Comparison of ENCODE assay signal across 8 cellular contexts in the genomic region with DNA sequence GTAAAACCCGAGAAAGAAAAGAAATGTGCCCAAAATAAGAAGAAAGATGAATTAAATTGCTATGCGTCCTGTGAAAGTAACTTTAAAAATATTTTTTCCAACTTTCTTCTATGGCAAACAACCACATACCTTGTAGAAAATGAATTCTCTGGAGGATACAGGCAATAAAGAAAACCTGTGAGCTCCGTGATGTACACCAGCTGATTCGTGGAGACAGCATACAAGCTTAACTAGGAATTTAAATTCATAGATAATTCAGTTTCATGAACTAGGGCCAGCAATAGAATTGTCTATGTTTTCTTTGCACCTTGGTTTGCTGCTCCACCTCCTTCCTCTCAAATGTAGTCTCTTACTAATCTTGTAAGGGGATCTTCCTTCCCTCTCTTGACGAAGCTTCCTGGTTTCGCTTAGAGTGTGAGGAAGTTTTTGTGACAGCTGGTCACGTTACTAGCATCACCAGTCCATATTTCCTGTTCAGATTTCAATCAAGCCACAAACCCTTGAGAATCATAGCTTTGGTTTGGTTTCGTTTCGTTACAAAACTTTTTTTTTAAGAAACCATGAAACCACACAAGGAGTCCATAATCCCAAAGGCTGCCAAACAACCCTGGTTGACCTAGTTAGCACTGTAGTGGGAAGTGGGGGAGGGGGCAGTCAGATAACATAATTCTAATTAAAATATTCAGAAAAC.
DNase-seq lines count a peak whose midpoint lies in the region; ATAC-seq and TF ChIP-seq lines count a peak whose summit lies in the region.

No MANE protein-coding gene starts in this region.

- peak; percentile 87 for ATAC-seq in HG03432 (IDR thresholded peaks at IDR 0.05; ENCODE audit: unreplicated experiment)
- peak; percentile 84 for ATAC-seq in stimulated activated naive CD8-positive, alpha-beta T cell treated with anti-CD3 and anti-CD28 coated beads, Interleukin-15, Interleukin-2, amounts not matched to agents 100 U/mL and 50 U/mL, for 24 hours
- ATAC-seq in HG03039 (IDR thresholded peaks at IDR 0.05; ENCODE audit: unreplicated experiment), result no peak

- DNase-seq in NCI-H2107 treated with DMSO at 0.1 percent for 48 hours (lab: John Stamatoyannopoulos, UW; ENCODE audit: unreplicated experiment), result peak; percentile 37
- DNase-seq in NCI-H2107 (lab: John Stamatoyannopoulos, UW), result no peak
- DNase-seq in T-helper 2 cell, result peak in 3 of 5 experiments; percentile 8 to 93 (median 80)
- DNase-seq in fibroblast of pulmonary artery (ENCODE audit: low read depth), result peak; percentile 31
- peak; percentile 10 for DNase-seq in stimulated activated naive CD8-positive, alpha-beta T cell treated with anti-CD3 and anti-CD28 coated beads, Interleukin-15, Interleukin-2, amounts not matched to agents 100 U/mL and 50 U/mL, for 24 hours
- no peak for DNase-seq in OCI-M2 (lab: John Stamatoyannopoulos, UW; ENCODE audit: unreplicated experiment)

- TF ChIP-seq CTCF in fibroblast of pulmonary artery (IDR thresholded peaks at IDR 0.05; ENCODE audit: low read length, missing control alignments), result no peak

- H3K4me3 ChIP-seq in fibroblast of pulmonary artery (replicated peaks; ENCODE audit: low read depth, low read length), result peak overlapping the region; percentile 25

Comparison
In these comparisons a context has a peak if more than half of its experiments do, and no peak if none do; other contexts are left out.
1. DNase-seq: peak in NCI-H2107 treated with DMSO at 0.1 percent for 48 hours (single experiment), T-helper 2 cell (3 of 5), fibroblast of pulmonary artery (single experiment) and stimulated activated naive CD8-positive, alpha-beta T cell treated with anti-CD3 and anti-CD28 coated beads, Interleukin-15, Interleukin-2, amounts not matched to agents 100 U/mL and 50 U/mL, for 24 hours (single experiment); none in NCI-H2107 (single experiment) and OCI-M2 (single experiment).